Comparison of ENCODE assay signal across 8 cellular contexts in the genomic region with DNA sequence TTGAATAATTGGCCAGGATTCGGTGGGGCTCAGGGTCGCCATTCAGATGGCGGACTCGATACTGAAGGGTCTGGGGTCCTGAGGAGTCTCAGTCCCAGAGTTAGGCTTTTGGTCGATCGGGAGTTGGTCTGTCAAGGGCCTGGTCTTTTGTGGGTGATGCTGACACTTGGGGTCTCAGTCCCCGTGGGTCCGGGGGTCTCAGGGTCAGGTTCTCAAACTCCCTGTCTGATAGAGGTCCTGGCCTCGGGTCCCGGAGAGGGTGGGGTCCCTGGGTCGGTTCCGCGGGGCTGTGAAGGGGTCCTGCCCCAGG. TPM values are rescaled to one million over a fixed set of nuclear protein-coding genes. Genes with fewer than 3 reads are reported as not detected.
DNase-seq lines count a peak whose midpoint lies in the region; ATAC-seq and TF ChIP-seq lines count a peak whose summit lies in the region.

No MANE protein-coding gene starts in this region.

- no peaks in the 10 kb centered on the region for H3K27me3 ChIP-seq in gastrocnemius medialis

- ATAC-seq in gastrocnemius medialis: no peak
- no peak for ATAC-seq in HG03159 (IDR thresholded peaks at IDR 0.05; ENCODE audit: unreplicated experiment)

- H3K9ac ChIP-seq in SK-N-MC (ENCODE audit: insufficient read length): peak overlapping the region; percentile 78

- TF ChIP-seq POLR2A in gastrocnemius medialis (IDR thresholded peaks at IDR 0.05): no peak

- TF ChIP-seq CTCF in GM12875 (IDR thresholded peaks at IDR 0.05; ENCODE audit: borderline replicate concordance, insufficient read depth, low read depth, low read length) (no peak), fibroblast of the aortic adventitia (IDR thresholded peaks at IDR 0.05; ENCODE audit: insufficient read depth, low read length) (peak; percentile 33), gastrocnemius medialis (IDR thresholded peaks at IDR 0.05 in 4 of 5, conservative IDR thresholded peaks at IDR 0.05 in 1 of 5) (no peak)

- peaks cover 18% of the 10 kb centered on the region; the same call in 1 of the 2 replicates for H3K36me3 ChIP-seq in SK-N-MC (ENCODE audit: insufficient read depth, low read length)
- peaks cover 0 to 53% of the 10 kb centered on the region in 2 donors for H3K36me3 ChIP-seq in gastrocnemius medialis

- intact Hi-C loops in gastrocnemius medialis (cut with DNase I; ENCODE audit: low total_unique reads): loop anchor here (1.0 to 5.0 kb wide), 5 partner anchors 32 to 218 kb away; a partner anchor contains a TSS

- H3K4me1 ChIP-seq in gastrocnemius medialis: peaks cover 30 to 36% of the 10 kb centered on the region in 2 donors

- in situ Hi-C loops in gastrocnemius medialis (cut with MboI; ENCODE audit: low sequenced_read_pairs in 4 of 4): no loop called here

- H3K9me3 ChIP-seq in SK-N-MC (ENCODE audit: low read depth, low read length) (no peaks in the 10 kb centered on the region), gastrocnemius medialis (no peaks in the 10 kb centered on the region)

- DNase-seq in SK-N-MC (ENCODE audit: low read depth, low spot score): no peak
- no peak for DNase-seq in fibroblast of the aortic adventitia (ENCODE audit: low read depth)
- DNase-seq in gastrocnemius medialis: no peak
- no peak for DNase-seq in NCI-H1436 (lab: John Stamatoyannopoulos, UW)
- DNase-seq in middle frontal gyrus (ENCODE audit: extremely low spot score, low spot score): no peak
- no peak for DNase-seq in DMS53 (lab: John Stamatoyannopoulos, UW)

- H3K4me3 ChIP-seq in GM12875 (ENCODE audit: low read depth, low read length) (peak overlapping the region; percentile 98), SK-N-MC (peak overlapping the region; percentile 81), fibroblast of the aortic adventitia (ENCODE audit: low read depth, low read length) (peak overlapping the region; percentile 98), gastrocnemius medialis (peak overlapping the region; percentile 69 to 96 (median 84))

- H3K27ac ChIP-seq in SK-N-MC: no peak overlapping the region
- H3K27ac ChIP-seq in gastrocnemius medialis: peak overlapping the region; percentile 73 to 92 (median 90)

RNA-seq across cellular contexts. Expression of a gene that starts 0.5 kb away (rescaled TPM):
- total RNA-seq in fibroblast of the aortic adventitia (ENCODE audit: low replicate concordance) (8.1 and 20.0 TPM in 2 replicates), gastrocnemius medialis (10 to 100 TPM; 13.2 to 33.1 (median 19.4) TPM)

RNA-seq across cellular contexts. Expression of a gene that starts 22.6 kb away (rescaled TPM):
- 0.81 and 0.98 TPM in 2 replicates for total RNA-seq in fibroblast of the aortic adventitia (ENCODE audit: low replicate concordance)
- total RNA-seq in gastrocnemius medialis: under 1 TPM in 3 of 4 donors, not detected in 1; 0.02 to 0.25 (median 0.05) TPM

RNA-seq across cellular contexts. Expression of a gene that starts 31.8 kb away (rescaled TPM):
- total RNA-seq in fibroblast of the aortic adventitia (ENCODE audit: low replicate concordance) (35.7 and 44.3 TPM in 2 replicates), gastrocnemius medialis (10 to 100 TPM; 16.9 to 31.8 (median 22.0) TPM)

RNA-seq across cellular contexts. Expression of a gene that starts 50.0 kb away (rescaled TPM):
- total RNA-seq in fibroblast of the aortic adventitia (ENCODE audit: low replicate concordance): 11.6 and 19.5 TPM in 2 replicates
- 10 to 100 TPM in 2 of 4 donors, 1 to 10 TPM in 2; 6.1 to 17.3 (median 10.1) TPM for total RNA-seq in gastrocnemius medialis
